12 cellular contexts compared by ENCODE assay signal in genomic region chr1:234554478-234555311, GRCh38. TPM values are rescaled to one million over a fixed set of nuclear protein-coding genes. Genes with fewer than 3 reads are reported as not detected.
DNase-seq lines count a peak whose midpoint lies in the region; ATAC-seq, FAIRE-seq and TF ChIP-seq lines count a peak whose summit lies in the region.
"Had no signal": no experiment of that assay in that cellular context is flagged by ENCODE, and none has a peak within 500 bp of the region (broad histone marks: within the 10 kb centered on the region; RNA-seq: fewer than 3 reads in every experiment).

No MANE protein-coding gene starts in this region.

- peak; percentile 42 for DNase-seq in HepG2 (ENCODE audit: low spot score)
- no peak for DNase-seq in right lobe of liver
- no peak for DNase-seq in astrocyte (ENCODE audit: low read depth)
- peak in 1 of 2 experiments; percentile 75 for DNase-seq in mesothelial cell of epicardium (ENCODE audit: low spot score in 2 of 2, unreplicated experiment in 2 of 2)
- no peak for DNase-seq in dedifferentiated amniotic fluid mesenchymal stem cell (ENCODE audit: extremely low spot score)
- DNase-seq in cerebellar nuclear complex (lab: John Stamatoyannopoulos, UW): no peak
- DNase-seq: activated CD8-positive, alpha-beta memory T cell treated with anti-CD3 and anti-CD28 coated beads, Interleukin-2, amount 10 ng/mL, durations not matched to agents 7 days and 5 days; NCI-H1436 treated with DMSO at 0.1 percent for 48 hours had no signal

- TF ChIP-seq RAD21 in HepG2 (CRISPR knock-in tag; IDR thresholded peaks at IDR 0.05): no peak

- TF ChIP-seq EP300 in HepG2 (IDR thresholded peaks at IDR 0.05; ENCODE audit: low read depth in 2 of 2, low read length in 2 of 2): no peak
- no peak for TF ChIP-seq EP300 in HepG2 (CRISPR knock-in tag; IDR thresholded peaks at IDR 0.05; ENCODE audit: borderline replicate concordance)

- H3K4me3 Mint-ChIP-seq in astrocyte (ENCODE audit: unreplicated experiment) (no peak overlapping the region), mesothelial cell of epicardium (no peak overlapping the region)
- H3K4me3 Mint-ChIP-seq: activated CD8-positive, alpha-beta memory T cell treated with anti-CD3 and anti-CD28 coated beads, Interleukin-2, amount 10 ng/mL, durations not matched to agents 7 days and 5 days had no signal

- H3K9ac ChIP-seq in HepG2 (ENCODE audit: insufficient read depth, low read depth, low read length) (no peak overlapping the region), astrocyte (ENCODE audit: low read length) (no peak overlapping the region)

- H3K27me3 ChIP-seq in HepG2 (ENCODE audit: control insufficient read depth in 1 of 2, insufficient read depth in 2 of 2, low read length in 2 of 2): 0 out of 5 replicates have a peak, but pooled peaks cover 0 to 2% of the 10 kb centered on the region in 2 experiments
- no peaks in the 10 kb centered on the region for H3K27me3 ChIP-seq in right lobe of liver
- H3K27me3 ChIP-seq in astrocyte (ENCODE audit: insufficient read depth, low read length): no peaks in the 10 kb centered on the region
- H3K27me3 ChIP-seq: BLaER1 had no signal

- CTCF ChIA-PET in HepG2 (lab: Yijun Ruan, JAX; ENCODE audit: low intra/inter-chr PET ratio, low total read pairs): no interaction called here

- no peak overlapping the region for H2AFZ ChIP-seq in HepG2 (ENCODE audit: low read length)
- H2AFZ ChIP-seq in astrocyte (ENCODE audit: low read depth, low read length): no peak overlapping the region

- H3K36me3 ChIP-seq in HepG2 (replicated peaks in 1 of 2; ENCODE audit: control insufficient read depth in 1 of 2, insufficient read depth in 2 of 2, low read length in 2 of 2) (no peaks in the 10 kb centered on the region), right lobe of liver (no peaks in the 10 kb centered on the region), astrocyte (ENCODE audit: insufficient read depth, low read length) (no peaks in the 10 kb centered on the region)
- H3K36me3 ChIP-seq: BLaER1 had no signal

- H3K4me1 Mint-ChIP-seq in astrocyte (ENCODE audit: low read depth, unreplicated experiment): peaks cover 27% of the 10 kb centered on the region
- peaks cover 38% of the 10 kb centered on the region for H3K4me1 Mint-ChIP-seq in mesothelial cell of epicardium
- H3K4me1 Mint-ChIP-seq: activated CD8-positive, alpha-beta memory T cell treated with anti-CD3 and anti-CD28 coated beads, Interleukin-2, amount 10 ng/mL, durations not matched to agents 7 days and 5 days had no signal

- H3K27me3 Mint-ChIP-seq in astrocyte (ENCODE audit: low read depth, unreplicated experiment) (no peaks in the 10 kb centered on the region), mesothelial cell of epicardium (ENCODE audit: low read depth) (peaks cover 2% of the 10 kb centered on the region)
- H3K27me3 Mint-ChIP-seq: activated CD8-positive, alpha-beta memory T cell treated with anti-CD3 and anti-CD28 coated beads, Interleukin-2, amount 10 ng/mL, durations not matched to agents 7 days and 5 days had no signal

- H3K27ac ChIP-seq in HepG2 (ENCODE audit: extremely low read length, insufficient read depth, low read length) (no peak overlapping the region), right lobe of liver (no peak overlapping the region), astrocyte (ENCODE audit: low read depth, low read length) (no peak overlapping the region)

- in situ Hi-C loops in HepG2 (cut with HindIII; ENCODE audit: extremely low pct_ligation_motif_present, low pct_unique_long_range_greater_than_20kb): no loop called here

- TF ChIP-seq CTCF in HepG2 (CRISPR knock-in tag; IDR thresholded peaks at IDR 0.05) (no peak), right lobe of liver (IDR thresholded peaks at IDR 0.05) (no peak), astrocyte (IDR thresholded peaks at IDR 0.05; ENCODE audit: insufficient read depth, low read depth, low read length) (no peak), mesothelial cell of epicardium (IDR thresholded peaks at IDR 0.05; ENCODE audit: unreplicated experiment) (no peak)

- WGBS in HepG2 (ENCODE audit: low lambda C conversion rate): 51% methylated on average over 13 of the region's 14 CpGs
- WGBS in right lobe of liver (ENCODE audit: insufficient coverage, low coverage, low lambda C conversion rate, missing lambda C conversion rate): 78% methylated on average over 6 of the region's 14 CpGs

- H3K36me3 Mint-ChIP-seq in astrocyte (ENCODE audit: low read depth, unreplicated experiment) (no peaks in the 10 kb centered on the region), mesothelial cell of epicardium (no peaks in the 10 kb centered on the region)
- H3K36me3 Mint-ChIP-seq: activated CD8-positive, alpha-beta memory T cell treated with anti-CD3 and anti-CD28 coated beads, Interleukin-2, amount 10 ng/mL, durations not matched to agents 7 days and 5 days had no signal

- ATAC-seq in HepG2 (no peak), right lobe of liver (no peak), HG03108 (IDR thresholded peaks at IDR 0.05; ENCODE audit: unreplicated experiment) (no peak), GM19324 (IDR thresholded peaks at IDR 0.05; ENCODE audit: low FRiP score, unreplicated experiment) (no peak)
- ATAC-seq: activated CD8-positive, alpha-beta memory T cell treated with anti-CD3 and anti-CD28 coated beads, Interleukin-2, amount 10 ng/mL, durations not matched to agents 7 days and 5 days; Panc1 had no signal

- intact Hi-C loops in HepG2 (cut with micrococcal nuclease; ENCODE audit: unreplicated experiment) (no loop called here), right lobe of liver (cut with DNase I) (no loop called here)

- peaks cover 61% of the 10 kb centered on the region for H3K4me1 ChIP-seq in HepG2 (ENCODE audit: insufficient read depth, low read length)
- no peaks in the 10 kb centered on the region for H3K4me1 ChIP-seq in right lobe of liver
- H3K4me1 ChIP-seq in astrocyte (ENCODE audit: insufficient read depth, low read length): peaks cover 17% of the 10 kb centered on the region

- H3K4me3 ChIP-seq in HepG2 (replicated peaks in 1 of 3; ENCODE audit: insufficient read depth in 1 of 3, low read depth in 2 of 3, low read length in 3 of 3) (no peak overlapping the region), right lobe of liver (no peak overlapping the region), astrocyte (ENCODE audit: insufficient read depth, low read depth, low read length) (no peak overlapping the region)
- H3K4me3 ChIP-seq: BLaER1 had no signal

- TF ChIP-seq POLR2A in HepG2 (IDR thresholded peaks at IDR 0.05; ENCODE audit: insufficient read depth in 1 of 2, low read depth in 2 of 2, low read length in 2 of 2): no peak
- no peak for TF ChIP-seq POLR2A in right lobe of liver (IDR thresholded peaks at IDR 0.05)

- no peaks in the 10 kb centered on the region for H3K9me3 Mint-ChIP-seq in astrocyte (ENCODE audit: unreplicated experiment)
- no peaks in the 10 kb centered on the region for H3K9me3 Mint-ChIP-seq in mesothelial cell of epicardium

- no peak overlapping the region for H3K4me2 ChIP-seq in HepG2 (ENCODE audit: low read depth, low read length)
- H3K4me2 ChIP-seq in astrocyte (ENCODE audit: low read length): no peak overlapping the region

- H3K9me3 ChIP-seq in HepG2 (ENCODE audit: low read length): no peaks in the 10 kb centered on the region
- no peaks in the 10 kb centered on the region for H3K9me3 ChIP-seq in right lobe of liver
- H3K9me3 ChIP-seq in astrocyte (ENCODE audit: insufficient read depth, low read depth, low read length): no peaks in the 10 kb centered on the region
- H3K9me3 ChIP-seq: BLaER1 had no signal

- POLR2A ChIA-PET in HepG2 (lab: Yijun Ruan, JAX): interaction anchor here (0.8 to 1.5 kb wide), 2 partner anchors 10 kb away, joined by 3 to 5 read pairs; no protein-coding TSS in a partner anchor

- H3K79me2 ChIP-seq in HepG2 (ENCODE audit: insufficient read depth, low read length) (no peaks in the 10 kb centered on the region), astrocyte (ENCODE audit: insufficient read depth, low read length) (no peaks in the 10 kb centered on the region)

- H4K20me1 ChIP-seq in HepG2 (ENCODE audit: insufficient read depth, low read length): no peaks in the 10 kb centered on the region
- no peaks in the 10 kb centered on the region for H4K20me1 ChIP-seq in astrocyte (ENCODE audit: insufficient read depth, low read length)
- H4K20me1 ChIP-seq: BLaER1 had no signal

- BruUV-seq in HepG2 (replicated peaks; lab: Mats Ljungman, UMichigan): no TSS peak

- FAIRE-seq in HepG2 (lab: Jason Lieb, UNC) (no peak), astrocyte (lab: Jason Lieb, UNC) (no peak)

- H3K27ac Mint-ChIP-seq in astrocyte (ENCODE audit: unreplicated experiment) (peak overlapping the region; percentile 75), mesothelial cell of epicardium (peak overlapping the region; percentile 86)
- H3K27ac Mint-ChIP-seq: activated CD8-positive, alpha-beta memory T cell treated with anti-CD3 and anti-CD28 coated beads, Interleukin-2, amount 10 ng/mL, durations not matched to agents 7 days and 5 days had no signal

TF ChIP-seq in HepG2, 621 proteins besides CTCF, POLR2A, EP300 and RAD21 (continues in another document):
- TF ChIP-seq BHLHE40 (IDR thresholded peaks at IDR 0.05; ENCODE audit: low read length) (no peak), ZSCAN25 (CRISPR knock-in tag; IDR thresholded peaks at IDR 0.05) (no peak)

RNA-seq across cellular contexts. Expression of gene IRF2BP2, which starts 55.3 kb away (rescaled TPM):
- 127 and 147 TPM in 2 replicates for total RNA-seq in HepG2 (2016; rRNA removed; fragmentation: Illumina TruSeq; extraction: Trizol)
- total RNA-seq in HepG2 (2016; cell fraction: cytosol; rRNA removed; fragmentation: Illumina TruSeq; extraction: Trizol; ENCODE audit: low read depth): 25.1 and 26.8 TPM in 2 replicates
- 104 and 154 TPM in 2 replicates for total RNA-seq in HepG2 (2016; cell fraction: insoluble cytoplasmic fraction; rRNA removed; fragmentation: Illumina TruSeq; extraction: Trizol)
- total RNA-seq in HepG2 (2016; cell fraction: membrane; rRNA removed; fragmentation: Illumina TruSeq; extraction: Trizol): 85.2 and 85.5 TPM in 2 replicates
- 132 and 141 TPM in 2 replicates for total RNA-seq in HepG2 (2016; cell fraction: nucleus; rRNA removed; fragmentation: Illumina TruSeq; extraction: Trizol)
- 140 and 180 TPM in 2 replicates for polyA plus RNA-seq in HepG2 (2011; rRNA removed)
- 82.1 and 111 TPM in 2 replicates for polyA plus RNA-seq in HepG2 (2011; cell fraction: cytosol; rRNA removed)
- polyA plus RNA-seq in HepG2 (2011; cell fraction: nucleus; rRNA removed): 491 and 557 TPM in 2 replicates
- polyA plus RNA-seq in HepG2 (2012): 136 and 153 TPM in 2 replicates
- 22.4 and 23.1 TPM in 2 replicates for polyA plus RNA-seq in HepG2 (2016; cell fraction: cytosol; fragmentation: Illumina TruSeq; extraction: Trizol; ENCODE audit: low read depth)
- 127 and 168 TPM in 2 replicates for polyA plus RNA-seq in HepG2 (2016; cell fraction: insoluble cytoplasmic fraction; fragmentation: Illumina TruSeq; extraction: Trizol; ENCODE audit: low read depth)
- 58.5 and 65.6 TPM in 2 replicates for polyA plus RNA-seq in HepG2 (2016; cell fraction: membrane; fragmentation: Illumina TruSeq; extraction: Trizol; ENCODE audit: low read depth)
- polyA plus RNA-seq in HepG2 (2016; cell fraction: nucleus; fragmentation: Illumina TruSeq; extraction: Trizol; ENCODE audit: insufficient read depth, low read depth): 293 and 322 TPM in 2 replicates
- polyA minus RNA-seq in HepG2 (2011; rRNA and poly(A)+ RNA removed; ENCODE audit: low replicate concordance): 43.4 and 196 TPM in 2 replicates
- 155 and 170 TPM in 2 replicates for polyA minus RNA-seq in HepG2 (2011; cell fraction: cytosol; rRNA and poly(A)+ RNA removed)
- polyA minus RNA-seq in HepG2 (2011; cell fraction: nucleus; rRNA and poly(A)+ RNA removed): 115 and 118 TPM in 2 replicates
- total RNA-seq in right lobe of liver: 10 to 100 TPM; 35.3 to 93.2 (median 56.8) TPM
- 122 and 126 TPM in 2 replicates for total RNA-seq in astrocyte
- total RNA-seq in mesothelial cell of epicardium: 130 to 134 TPM (median 130 TPM) in 3 replicates
